Comparison of ENCODE assay signal across 25 cellular contexts in the genomic region with DNA sequence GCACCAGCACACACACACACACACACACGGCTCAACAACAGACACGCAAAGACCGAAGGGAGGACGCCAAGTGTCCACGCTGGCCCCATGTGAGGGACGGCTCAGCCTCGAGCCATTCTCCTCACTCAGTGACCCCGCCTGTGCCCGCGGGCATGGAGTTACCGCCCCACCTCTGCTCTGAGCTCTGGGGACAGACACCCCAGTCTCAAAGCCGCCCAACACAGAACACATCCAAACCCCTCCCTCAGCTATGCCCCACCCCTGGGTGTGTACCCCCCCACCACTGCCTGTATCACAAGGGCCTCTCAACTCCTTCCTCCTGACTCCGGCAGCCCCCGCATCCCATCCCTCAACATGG.
"Had no signal": no experiment of that assay in that cellular context is flagged by ENCODE, and none has a peak within 500 bp of the region (broad histone marks: within the 10 kb centered on the region; RNA-seq: fewer than 3 reads in every experiment).

No MANE protein-coding gene starts in this region.

- H3K36me3 ChIP-seq: uterus had no signal

- H3K4me1 ChIP-seq: esophagus muscularis mucosa, left lung, pancreas, testis, uterus had no signal

- H3K9me3 ChIP-seq: pancreas, testis, uterus had no signal

- H3K4me1 Mint-ChIP-seq: activated B cell treated with CpG ODN at 0.5 μM for 24 hours had no signal

- H3K27ac Mint-ChIP-seq: activated B cell treated with CpG ODN at 0.5 μM for 24 hours; activated naive CD4-positive, alpha-beta T cell treated with anti-CD3 and anti-CD28 coated beads, Interleukin-2, amount 50 U/mL, for 24 hours; activated naive CD8-positive, alpha-beta T cell treated with anti-CD3 and anti-CD28 coated beads, Interleukin-2, amount 50 U/mL, for 24 hours; activated T-helper 17 cell treated with anti-CD3 and anti-CD28 coated beads, Interleukin-2, amount 50 U/mL, for 72 hours; natural killer cell treated with Interleukin-12 subunit alpha and Interleukin-12 subunit beta and Interleukin-15 and Interleukin-18, amount 100 ng/mL, for 72 hours had no signal

- H3K27ac ChIP-seq: esophagus muscularis mucosa, left lung, pancreas, testis, uterus had no signal

- H3K27me3 ChIP-seq: esophagus muscularis mucosa, left lung, pancreas, testis, uterus had no signal

- H3K27me3 Mint-ChIP-seq: activated B cell treated with CpG ODN at 0.5 μM for 24 hours; activated CD8-positive, alpha-beta T cell treated with anti-CD3 and anti-CD28 coated beads for 36 hours; activated naive CD4-positive, alpha-beta T cell treated with anti-CD3 and anti-CD28 coated beads, Interleukin-2, amount 50 U/mL, for 24 hours; activated naive CD8-positive, alpha-beta T cell treated with anti-CD3 and anti-CD28 coated beads, Interleukin-2, amount 50 U/mL, for 24 hours; activated T-helper 17 cell treated with anti-CD3 and anti-CD28 coated beads, Interleukin-2, amount 50 U/mL, for 72 hours; natural killer cell treated with Interleukin-12 subunit alpha and Interleukin-12 subunit beta and Interleukin-15 and Interleukin-18, amount 100 ng/mL, for 72 hours had no signal

- H3K4me3 ChIP-seq: esophagus muscularis mucosa, left lung, lung, mucosa of descending colon, pancreas, testis, uterus had no signal

- ATAC-seq: activated CD8-positive, alpha-beta T cell treated with anti-CD3 and anti-CD28 coated beads for 36 hours; activated naive CD8-positive, alpha-beta T cell treated with anti-CD3 and anti-CD28 coated beads, Interleukin-2, amount 50 U/mL, for 24 hours; activated T-cell treated with anti-CD3 and anti-CD28 coated beads, Interleukin-2, amount 50 U/mL, for 4 hours; activated T-helper 17 cell treated with anti-CD3 and anti-CD28 coated beads, Interleukin-2, amount 50 U/mL, for 72 hours; left lung; mucosa of descending colon; pancreas had no signal

- H3K9me3 Mint-ChIP-seq: activated naive CD4-positive, alpha-beta T cell treated with anti-CD3 and anti-CD28 coated beads, Interleukin-2, amount 50 U/mL, for 24 hours; activated T-helper 17 cell treated with anti-CD3 and anti-CD28 coated beads, Interleukin-2, amount 50 U/mL, for 72 hours had no signal

- DNase-seq: activated B cell treated with CpG ODN at 0.5 μM for 24 hours; activated CD4-positive, alpha-beta T cell treated with anti-CD3 and anti-CD28 coated beads, Interleukin-2, amount 50 U/mL, for 1 hour; activated CD8-positive, alpha-beta T cell treated with anti-CD3 and anti-CD28 coated beads for 36 hours; activated naive CD8-positive, alpha-beta T cell treated with anti-CD3 and anti-CD28 coated beads, Interleukin-2, amount 50 U/mL, for 24 hours; activated T-cell treated with anti-CD3 and anti-CD28 coated beads, Interleukin-2, amount 50 U/mL, for 4 hours; amygdala; cortex of kidney; foreskin melanocyte; left lung; mesendoderm; mucosa of descending colon; pancreas; right cardiac atrium; stimulated activated CD4-positive, alpha-beta T cell treated with anti-CD3 and anti-CD28 coated beads, Interleukin-15, amount 100 ng/mL, for 24 hours; stimulated activated CD4-positive, alpha-beta T cell treated with anti-CD3 and anti-CD28 coated beads, Interleukin-2, amount 100 ng/mL, for 24 hours; stimulated activated naive CD4-positive, alpha-beta T cell; T-helper 2 cell; testis; trophoblast cell; uterus had no signal

- H3K4me3 Mint-ChIP-seq: activated B cell treated with CpG ODN at 0.5 μM for 24 hours; activated CD8-positive, alpha-beta T cell treated with anti-CD3 and anti-CD28 coated beads for 36 hours; activated naive CD4-positive, alpha-beta T cell treated with anti-CD3 and anti-CD28 coated beads, Interleukin-2, amount 50 U/mL, for 24 hours; activated naive CD8-positive, alpha-beta T cell treated with anti-CD3 and anti-CD28 coated beads, Interleukin-2, amount 50 U/mL, for 24 hours; activated T-cell treated with anti-CD3 and anti-CD28 coated beads, Interleukin-2, amount 50 U/mL, for 4 hours; activated T-helper 17 cell treated with anti-CD3 and anti-CD28 coated beads, Interleukin-2, amount 50 U/mL, for 72 hours; natural killer cell treated with Interleukin-12 subunit alpha and Interleukin-12 subunit beta and Interleukin-15 and Interleukin-18, amount 100 ng/mL, for 72 hours had no signal
